Comparison of ENCODE assay signal across 8 cellular contexts in genomic region chr3:49022751-49023171, GRCh38. TPM values are rescaled to one million over a fixed set of nuclear protein-coding genes. Genes with fewer than 3 reads are reported as not detected.
DNase-seq lines count a peak whose midpoint lies in the region; ATAC-seq and TF ChIP-seq lines count a peak whose summit lies in the region.

No MANE protein-coding gene starts in this region.

- no peaks in the 10 kb centered on the region for H3K27me3 ChIP-seq in endocrine pancreas (ENCODE audit: control insufficient read depth, insufficient read depth, low read length)

- H3K36me3 ChIP-seq in OCI-LY7 (ENCODE audit: insufficient read depth, low read length) (peaks cover 55% of the 10 kb centered on the region), endocrine pancreas (ENCODE audit: control insufficient read depth, insufficient read depth, low read length) (no peaks in the 10 kb centered on the region)

- peak; percentile 37 for TF ChIP-seq POLR2A in GM18526 (IDR thresholded peaks at IDR 0.05; ENCODE audit: extremely low read depth, insufficient read length)

- 0 out of 2 replicates have a peak, but pooled peaks cover 4% of the 10 kb centered on the region for H4K20me1 ChIP-seq in OCI-LY7 (ENCODE audit: insufficient read depth, low read length)

- peak overlapping the region; percentile 93 for H3K4me2 ChIP-seq in OCI-LY7 (ENCODE audit: low read length)

- H3K79me2 ChIP-seq in OCI-LY7 (ENCODE audit: insufficient read depth, low read depth, low read length), result peaks cover 48% of the 10 kb centered on the region

- H3K4me1 Mint-ChIP-seq in osteocyte (ENCODE audit: unreplicated experiment), result peaks cover 33% of the 10 kb centered on the region

- H3K36me3 Mint-ChIP-seq in osteocyte (ENCODE audit: unreplicated experiment), result peaks cover 30% of the 10 kb centered on the region

- POLR2A ChIA-PET in OCI-LY7 (lab: Charles Lee), result interaction anchor here (1.0 to 4.4 kb wide), 3 partner anchors 15 to 70 kb away, joined by 4 to 42 read pairs (median 10); partner anchors contain the start of genes QRICH1 and WDR6

- DNase-seq in OCI-LY7 (ENCODE audit: low spot score), result peak; percentile 59
- DNase-seq in osteocyte (ENCODE audit: extremely low spot score, unreplicated experiment), result no peak
- DNase-seq in putamen (ENCODE audit: low spot score), result no peak
- DNase-seq in omental fat pad (ENCODE audit: low spot score), result no peak
- no peak for DNase-seq in caudate nucleus (lab: John Stamatoyannopoulos, UW)
- no peak for DNase-seq in SKM-1 (lab: John Stamatoyannopoulos, UW; ENCODE audit: unreplicated experiment)

- no peaks in the 10 kb centered on the region for H3K9me3 Mint-ChIP-seq in osteocyte (ENCODE audit: unreplicated experiment)

- no peak for ATAC-seq in omental fat pad (ENCODE audit: low FRiP score)

- H3K9me2 ChIP-seq in OCI-LY7 (ENCODE audit: insufficient read depth, low read length), result no peaks in the 10 kb centered on the region

- no peaks in the 10 kb centered on the region for H3K27me3 Mint-ChIP-seq in osteocyte (ENCODE audit: unreplicated experiment)

- intact Hi-C loops in OCI-LY7 (cut with micrococcal nuclease; ENCODE audit: unreplicated experiment), result loop anchor here (5.0 kb wide), 1 partner anchor 780 kb away; the partner anchor contains the start of gene INKA1

- peak overlapping the region; percentile 97 for H3K9ac ChIP-seq in endocrine pancreas (ENCODE audit: control insufficient read depth, insufficient read depth, low read length)

- BruUV-seq in OCI-LY7 (replicated peaks; lab: Mats Ljungman, UMichigan), result no TSS peak

- peaks cover 67% of the 10 kb centered on the region for H3K4me1 ChIP-seq in OCI-LY7 (ENCODE audit: insufficient read depth, low read length, poor library complexity, severe bottlenecking)
- no peaks in the 10 kb centered on the region for H3K4me1 ChIP-seq in endocrine pancreas (ENCODE audit: control insufficient read depth, insufficient read depth, low read length)

- peak overlapping the region; percentile 93 for H3K27ac ChIP-seq in OCI-LY7 (ENCODE audit: low read depth, low read length, poor library complexity, severe bottlenecking)
- no peak overlapping the region for H3K27ac ChIP-seq in caudate nucleus (ENCODE audit: low read depth, low read length)

- TF ChIP-seq CTCF in OCI-LY7 (conservative IDR thresholded peaks at IDR 0.05; ENCODE audit: low read length) (no peak), osteocyte (IDR thresholded peaks at IDR 0.05) (no peak), omental fat pad (IDR thresholded peaks at IDR 0.05) (no peak)

- H3K4me3 ChIP-seq in OCI-LY7 (ENCODE audit: low read depth, low read length, poor library complexity, severe bottlenecking) (peak overlapping the region; percentile 80), endocrine pancreas (ENCODE audit: control insufficient read depth, insufficient read depth, low read length) (peak overlapping the region; percentile 52)

- no peak overlapping the region; the same call in 1 of the 2 replicates for H2AFZ ChIP-seq in OCI-LY7 (ENCODE audit: low read length)

- H3K9me3 ChIP-seq in OCI-LY7 (ENCODE audit: low read length), result no peaks in the 10 kb centered on the region
- H3K9me3 ChIP-seq in endocrine pancreas (ENCODE audit: control insufficient read depth, low read length), result no peaks in the 10 kb centered on the region

- H3K27ac Mint-ChIP-seq in osteocyte (ENCODE audit: unreplicated experiment), result peak overlapping the region; percentile 94

- CTCF ChIA-PET in OCI-LY7 (lab: Charles Lee; ENCODE audit: unreplicated experiment), result no interaction called here

- peak overlapping the region; percentile 90 for H3K4me3 Mint-ChIP-seq in osteocyte (ENCODE audit: unreplicated experiment)

RNA-seq across cellular contexts. Expression of gene NDUFAF3, which starts 0.8 kb away (rescaled TPM):
- total RNA-seq in OCI-LY7 (2014; rRNA removed; shearing (Covaris generic)), result 255 and 309 TPM in 2 replicates
- 124 and 147 TPM in 2 replicates for total RNA-seq in OCI-LY7 (2022)
- total RNA-seq in osteocyte, result 69.1 and 69.4 TPM in 2 replicates
- total RNA-seq in omental fat pad, result 100 to 1,000 TPM; 108 to 175 (median 140) TPM

RNA-seq across cellular contexts. Expression of gene DALRD3, which starts 4.4 kb away (rescaled TPM):
- 26.3 and 36.2 TPM in 2 replicates for total RNA-seq in OCI-LY7 (2014; rRNA removed; shearing (Covaris generic))
- total RNA-seq in OCI-LY7 (2022) (35.0 and 35.7 TPM in 2 replicates), osteocyte (22.8 and 25.3 TPM in 2 replicates), omental fat pad (10 to 100 TPM; 15.3 to 36.9 (median 30.9) TPM)

RNA-seq across cellular contexts. Expression of gene IMPDH2, which starts 6.4 kb away (rescaled TPM):
- total RNA-seq in OCI-LY7 (2014; rRNA removed; shearing (Covaris generic)), result 295 and 319 TPM in 2 replicates
- total RNA-seq in OCI-LY7 (2022), result 328 and 360 TPM in 2 replicates
- total RNA-seq in osteocyte, result 202 and 203 TPM in 2 replicates
- total RNA-seq in omental fat pad, result 100 to 1,000 TPM; 125 to 149 (median 138) TPM

RNA-seq across cellular contexts. Expression of gene WDR6, which starts 15.6 kb away (rescaled TPM):
- 92.0 and 101 TPM in 2 replicates for total RNA-seq in OCI-LY7 (2014; rRNA removed; shearing (Covaris generic))
- total RNA-seq in OCI-LY7 (2022), result 128 and 131 TPM in 2 replicates
- 211 and 236 TPM in 2 replicates for total RNA-seq in osteocyte
- 100 to 1,000 TPM in 1 of 4 donors, 10 to 100 TPM in 3; 69.2 to 121 (median 81.5) TPM for total RNA-seq in omental fat pad

RNA-seq across cellular contexts. Expression of gene P4HTM, which starts 32.7 kb away (rescaled TPM):
- total RNA-seq in OCI-LY7 (2014; rRNA removed; shearing (Covaris generic)), result 45.3 and 48.4 TPM in 2 replicates
- total RNA-seq in OCI-LY7 (2022), result 36.9 and 47.4 TPM in 2 replicates
- total RNA-seq in osteocyte, result 31.3 and 35.6 TPM in 2 replicates
- 10 to 100 TPM; 25.7 to 43.1 (median 28.2) TPM for total RNA-seq in omental fat pad
